16 cellular contexts compared by ENCODE assay signal in the genomic region with DNA sequence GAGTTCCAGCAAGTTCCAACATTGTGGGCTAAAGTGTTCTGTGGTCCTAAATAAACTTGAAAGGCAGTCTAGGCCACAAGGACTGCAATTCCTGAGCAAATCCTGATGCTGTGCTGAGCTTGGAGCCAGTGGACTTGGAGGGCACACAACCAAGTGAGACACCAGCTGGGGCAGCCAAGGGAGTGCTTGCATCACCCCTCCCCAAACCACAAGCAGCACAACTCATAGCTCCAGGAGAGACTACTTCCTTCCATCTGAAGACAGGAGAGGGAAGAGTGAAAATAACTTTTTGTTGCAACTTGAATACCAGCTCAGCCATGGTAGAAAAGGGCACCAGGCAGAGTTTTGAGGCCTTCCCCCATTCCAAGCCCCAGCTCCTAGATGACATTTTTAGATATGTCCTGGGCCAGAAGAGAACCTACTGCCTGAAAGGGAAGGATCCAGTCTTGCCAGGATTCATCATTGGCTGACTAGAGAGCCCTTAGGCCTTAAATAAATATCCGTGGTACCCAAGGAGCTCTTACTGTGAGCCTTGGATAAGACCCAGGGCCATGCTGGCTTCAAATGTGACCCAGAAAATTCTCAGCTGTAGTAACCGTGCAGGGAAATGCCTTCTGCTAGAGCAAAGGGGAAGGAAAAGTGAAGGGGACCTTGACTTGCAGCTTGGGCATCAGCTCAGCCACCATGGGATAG. TPM values are rescaled to one million over a fixed set of nuclear protein-coding genes. Genes with fewer than 3 reads are reported as not detected.
A peak's percentile ranks its signal among the peaks of the same experiment; 100 is the strongest.
DNase-seq lines count a peak whose midpoint lies in the region; ATAC-seq and TF ChIP-seq lines count a peak whose summit lies in the region.
"Had no signal": no experiment of that assay in that cellular context is flagged by ENCODE, and none has a peak within 500 bp of the region (broad histone marks: within the 10 kb centered on the region; RNA-seq: fewer than 3 reads in every experiment).

No MANE protein-coding gene starts in this region.

- H2AFZ ChIP-seq in fibroblast of lung (ENCODE audit: low read length), result no peak overlapping the region
- H2AFZ ChIP-seq: parathyroid adenoma had no signal

- H3K4me3 Mint-ChIP-seq in activated CD4-positive, alpha-beta T cell treated with anti-CD3 and anti-CD28 coated beads, Interleukin-2, amount 10 ng/mL, durations not matched to agents 7 days and 5 days, result no peak overlapping the region
- H3K4me3 Mint-ChIP-seq: IgD-negative memory B cell had no signal

- peaks cover 2% of the 10 kb centered on the region for H3K27me3 Mint-ChIP-seq in activated CD4-positive, alpha-beta T cell treated with anti-CD3 and anti-CD28 coated beads, Interleukin-2, amount 10 ng/mL, durations not matched to agents 7 days and 5 days

- TF ChIP-seq CTCF in fibroblast of lung (conservative IDR thresholded peaks at IDR 0.05 in 1 of 2, IDR thresholded peaks at IDR 0.05 in 1 of 2; ENCODE audit: low read depth in 1 of 2, low read length in 2 of 2) (no peak), BE2C (IDR thresholded peaks at IDR 0.05; ENCODE audit: low read depth, low read length) (no peak)

- H3K27ac ChIP-seq in fibroblast of lung (ENCODE audit: insufficient read depth, low read length) (no peak overlapping the region), thymus (ENCODE audit: low read depth) (peak overlapping the region; percentile 60)
- H3K27ac ChIP-seq: A549, parathyroid adenoma, uterus had no signal

- no peak overlapping the region for H3K4me2 ChIP-seq in fibroblast of lung (ENCODE audit: extremely low read depth, insufficient read depth, low read length)
- H3K4me2 ChIP-seq: A549 had no signal

- peaks cover 27% of the 10 kb centered on the region for H3K4me1 Mint-ChIP-seq in activated CD4-positive, alpha-beta T cell treated with anti-CD3 and anti-CD28 coated beads, Interleukin-2, amount 10 ng/mL, durations not matched to agents 7 days and 5 days
- H3K4me1 Mint-ChIP-seq: IgD-negative memory B cell had no signal

- H3K36me3 ChIP-seq in fibroblast of lung (ENCODE audit: control insufficient read depth, insufficient read depth, low read length), result no peaks in the 10 kb centered on the region
- H3K36me3 ChIP-seq in thymus (ENCODE audit: control insufficient read depth, insufficient read depth), result no peaks in the 10 kb centered on the region
- no peaks in the 10 kb centered on the region for H3K36me3 ChIP-seq in BE2C
- H3K36me3 ChIP-seq: uterus had no signal

- no peaks in the 10 kb centered on the region for H4K20me1 ChIP-seq in fibroblast of lung (ENCODE audit: control insufficient read depth, extremely low read depth, insufficient read depth, low read length)

- H3K4me1 ChIP-seq in fibroblast of lung (ENCODE audit: control insufficient read depth, extremely low read depth, insufficient read depth, low read length), result no peaks in the 10 kb centered on the region
- peaks cover 34% of the 10 kb centered on the region for H3K4me1 ChIP-seq in thymus (ENCODE audit: control insufficient read depth, insufficient read depth, low read length)
- H3K4me1 ChIP-seq in BE2C, result no peaks in the 10 kb centered on the region
- H3K4me1 ChIP-seq: A549, parathyroid adenoma, uterus had no signal

- CTCF ChIA-PET in activated CD4-positive, alpha-beta T cell treated with anti-CD3 and anti-CD28 coated beads, Interleukin-2, amount 10 ng/mL, durations not matched to agents 7 days and 5 days (lab: Charles Lee), result interaction anchor here (1.1 to 2.5 kb wide), 7 partner anchors 15 to 273 kb away, joined by 3 to 9 read pairs (median 3); no protein-coding TSS in a partner anchor

- DNase-seq in activated CD4-positive, alpha-beta T cell treated with anti-CD3 and anti-CD28 coated beads, Interleukin-2, amount 10 ng/mL, durations not matched to agents 7 days and 5 days, result no peak
- DNase-seq in activated CD4-positive, alpha-beta T cell treated with anti-CD3 and anti-CD28 coated beads, Interleukin-2, amount 50 U/mL, for 1 hour, result no peak
- DNase-seq in OCI-M1 (lab: John Stamatoyannopoulos, UW) (peak; percentile 36), fibroblast of lung (ENCODE audit: low read depth in 2 of 2) (peak; percentile 62 to 68), DMS114 treated with DMSO at 0.1 percent for 48 hours (lab: John Stamatoyannopoulos, UW; ENCODE audit: unreplicated experiment) (no peak), BE2C (no peak)
- DNase-seq: activated CD8-positive, alpha-beta memory T cell treated with anti-CD3 and anti-CD28 coated beads, Interleukin-2, amount 50 U/mL, for 48 hours; DMS53; effector memory CD4-positive, alpha-beta T cell; stimulated activated CD4-positive, alpha-beta T cell treated with anti-CD3 and anti-CD28 coated beads, Interleukin-2, amount 100 ng/mL, for 24 hours; uterus had no signal

- H3K4me3 ChIP-seq in fibroblast of lung (replicated peaks in 1 of 4; ENCODE audit: control extremely low read depth in 1 of 4, insufficient read depth in 1 of 4, low read depth in 3 of 4, low read length in 4 of 4) (no peak overlapping the region), thymus (ENCODE audit: low read length) (no peak overlapping the region), BE2C (ENCODE audit: low read depth, low read length) (no peak overlapping the region)
- H3K4me3 ChIP-seq: A549, uterus had no signal

- 71% methylated on average over 2 of the region's 2 CpGs for WGBS in thymus

- H3K9me3 ChIP-seq in fibroblast of lung (ENCODE audit: control insufficient read depth, insufficient read depth, low read depth, low read length) (no peaks in the 10 kb centered on the region), thymus (ENCODE audit: control insufficient read depth) (no peaks in the 10 kb centered on the region), BE2C (no peaks in the 10 kb centered on the region)
- H3K9me3 ChIP-seq: A549, uterus had no signal

- H3K9me3 Mint-ChIP-seq in activated CD4-positive, alpha-beta T cell treated with anti-CD3 and anti-CD28 coated beads, Interleukin-2, amount 10 ng/mL, durations not matched to agents 7 days and 5 days, result peaks cover 21% of the 10 kb centered on the region

- H3K79me2 ChIP-seq in fibroblast of lung (ENCODE audit: control insufficient read depth, insufficient read depth, low read length), result no peaks in the 10 kb centered on the region
- H3K79me2 ChIP-seq: parathyroid adenoma had no signal

- peaks cover 4% of the 10 kb centered on the region for H3K36me3 Mint-ChIP-seq in activated CD4-positive, alpha-beta T cell treated with anti-CD3 and anti-CD28 coated beads, Interleukin-2, amount 10 ng/mL, durations not matched to agents 7 days and 5 days (ENCODE audit: low read depth)

- H3K27ac Mint-ChIP-seq in activated CD4-positive, alpha-beta T cell treated with anti-CD3 and anti-CD28 coated beads, Interleukin-2, amount 10 ng/mL, durations not matched to agents 7 days and 5 days, result peak overlapping the region; percentile 26

- ATAC-seq in HG03135 (IDR thresholded peaks at IDR 0.05; ENCODE audit: unreplicated experiment), result no peak
- ATAC-seq: A549 had no signal

- POLR2A ChIA-PET in activated CD4-positive, alpha-beta T cell treated with anti-CD3 and anti-CD28 coated beads, Interleukin-2, amount 10 ng/mL, durations not matched to agents 7 days and 5 days (lab: Charles Lee), result no interaction called here

- no peak overlapping the region for H3K9ac ChIP-seq in fibroblast of lung (ENCODE audit: insufficient read depth, low read length)
- H3K9ac ChIP-seq: parathyroid adenoma had no signal

- H3K27me3 ChIP-seq in fibroblast of lung (ENCODE audit: control insufficient read depth, insufficient read depth, low read length), result no peaks in the 10 kb centered on the region
- no peaks in the 10 kb centered on the region for H3K27me3 ChIP-seq in thymus (ENCODE audit: control insufficient read depth, insufficient read depth)
- no peaks in the 10 kb centered on the region for H3K27me3 ChIP-seq in BE2C
- H3K27me3 ChIP-seq: uterus had no signal

RNA-seq across cellular contexts. Expression of gene LRRC8B, which starts 35.4 kb away (rescaled TPM):
- 10 to 100 TPM; 21.2 to 22.1 TPM for total RNA-seq in activated CD4-positive, alpha-beta T cell treated with anti-CD3 and anti-CD28 coated beads, Interleukin-2, amount 10 ng/mL, durations not matched to agents 7 days and 5 days
- total RNA-seq in fibroblast of lung, result 0.77 and 0.83 TPM in 2 replicates
- polyA plus RNA-seq in fibroblast of lung, result 1.7 and 2.8 TPM in 2 replicates
- polyA plus RNA-seq in fibroblast of lung (2012), result 0.51 and 1.1 TPM in 2 replicates
- 3.8 and 5.0 TPM in 2 replicates for polyA minus RNA-seq in fibroblast of lung (ENCODE audit: low replicate concordance)
- 3.5 TPM for polyA plus RNA-seq in thymus
- polyA plus RNA-seq in BE2C (2012; ENCODE audit: insufficient read depth, insufficient read length, low read depth), result 5.7 TPM

Comparison
In these comparisons a context has a peak if more than half of its experiments do, and no peak if none do; other contexts are left out.
1. DNase-seq: peak in OCI-M1 (single experiment) and fibroblast of lung (2 of 2); none in activated CD4-positive, alpha-beta T cell treated with anti-CD3 and anti-CD28 coated beads, Interleukin-2, amount 10 ng/mL, durations not matched to agents 7 days and 5 days (single experiment), activated CD4-positive, alpha-beta T cell treated with anti-CD3 and anti-CD28 coated beads, Interleukin-2, amount 50 U/mL, for 1 hour (single experiment), DMS114 treated with DMSO at 0.1 percent for 48 hours (single experiment) and BE2C (single experiment).
2. RNA of gene LRRC8B, which starts 35.4 kb away (total RNA-seq): 21.2 to 22.1 TPM in activated CD4-positive, alpha-beta T cell treated with anti-CD3 and anti-CD28 coated beads, Interleukin-2, amount 10 ng/mL, durations not matched to agents 7 days and 5 days; 0.77 to 0.83 TPM in fibroblast of lung; every median in the first group is over 10 times any median in the second.